ENCODE assay signal across 16 cellular contexts in the genomic region with DNA sequence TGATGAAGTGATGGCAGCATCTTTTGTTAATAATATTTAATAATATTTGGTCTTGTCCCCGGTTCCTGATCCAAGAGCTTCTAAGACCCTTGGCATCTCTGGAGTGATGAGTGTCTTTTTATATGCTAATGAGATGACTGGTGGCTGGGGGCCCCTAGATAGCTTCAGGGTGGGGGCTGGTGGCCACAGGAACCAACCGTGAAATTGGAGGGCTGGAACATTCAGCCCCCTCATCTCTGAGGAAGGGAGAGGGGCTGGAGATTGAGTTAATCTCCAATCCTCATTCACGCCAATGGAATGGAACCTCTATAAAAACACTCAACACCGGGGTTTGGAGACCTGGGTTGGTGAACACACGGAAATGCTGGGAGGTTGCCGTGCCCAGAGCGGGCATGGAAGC.
DNase-seq lines count a peak whose midpoint lies in the region; TF ChIP-seq lines count a peak whose summit lies in the region.
"Had no signal": no experiment of that assay in that cellular context is flagged by ENCODE, and none has a peak within 500 bp of the region (broad histone marks: within the 10 kb centered on the region; RNA-seq: fewer than 3 reads in every experiment).

No MANE protein-coding gene starts in this region.

- no peak overlapping the region for H2BK15ac ChIP-seq in mesenchymal stem cell (ENCODE audit: low read depth, poor library complexity, severe bottlenecking)

- H3K18ac ChIP-seq in mesenchymal stem cell (ENCODE audit: low read depth in 1 of 2, low read length in 2 of 2), result no peak overlapping the region

- no peak overlapping the region for H3K4me2 ChIP-seq in mesenchymal stem cell (ENCODE audit: low read length, poor library complexity, severe bottlenecking)

- DNase-seq in NCI-H345 (lab: John Stamatoyannopoulos, UW) (peak; percentile 81), NCI-H345 treated with DMSO at 0.1 percent for 48 hours (lab: John Stamatoyannopoulos, UW; ENCODE audit: unreplicated experiment) (no peak), NCI-H2029 (lab: John Stamatoyannopoulos, UW) (peak; percentile 64), NCI-H69 (lab: John Stamatoyannopoulos, UW) (peak; percentile 71), SK-N-DZ (ENCODE audit: low spot score) (no peak), AG08396 (ENCODE audit: low spot score) (no peak), mesenchymal stem cell (no peak), esophagus squamous epithelium (lab: John Stamatoyannopoulos, UW) (no peak)
- DNase-seq: 8988T; ACHN; CD4-positive, alpha-beta memory T cell; DND-41; GDM1; HCEC 1CT had no signal

- TF ChIP-seq CTCF in esophagus squamous epithelium (IDR thresholded peaks at IDR 0.05), result no peak

- no peak for TF ChIP-seq POLR2A in esophagus squamous epithelium (IDR thresholded peaks at IDR 0.05)

- H3K36me3 ChIP-seq in mesenchymal stem cell (ENCODE audit: control insufficient read depth in 1 of 2, insufficient read depth in 2 of 2, low read depth in 1 of 2, low read length in 2 of 2) (no peaks in the 10 kb centered on the region), esophagus squamous epithelium (no peaks in the 10 kb centered on the region)
- H3K36me3 ChIP-seq: BE2C had no signal

- H3K79me1 ChIP-seq in mesenchymal stem cell (replicated peaks; ENCODE audit: low read length, poor library complexity, severe bottlenecking), result no peaks in the 10 kb centered on the region

- no peak overlapping the region for H2BK5ac ChIP-seq in mesenchymal stem cell (ENCODE audit: low read depth, low read length, poor library complexity, severe bottlenecking)

- H4K91ac ChIP-seq in mesenchymal stem cell (ENCODE audit: low read length), result no peak overlapping the region

- no peak overlapping the region for H4K8ac ChIP-seq in mesenchymal stem cell (ENCODE audit: low read length)

- H3K9ac ChIP-seq in mesenchymal stem cell (ENCODE audit: low read length), result no peak overlapping the region

- H2AFZ ChIP-seq in mesenchymal stem cell (ENCODE audit: low read depth, low read length), result no peak overlapping the region

- 88% methylated on average over 6 of the region's 7 CpGs for WGBS in mesenchymal stem cell
- 68 to 72% methylated on average over 6 to 7 of the region's 7 CpGs for WGBS in esophagus squamous epithelium, 2 donors

- H3K27ac ChIP-seq in mesenchymal stem cell (ENCODE audit: low read length, poor library complexity, severe bottlenecking) (no peak overlapping the region), esophagus squamous epithelium (no peak overlapping the region)
- H3K27ac ChIP-seq: C4-2B had no signal

- no peak overlapping the region for H3K4ac ChIP-seq in mesenchymal stem cell (ENCODE audit: low read depth in 1 of 2, low read length in 2 of 2)

- no peak overlapping the region for H2BK120ac ChIP-seq in mesenchymal stem cell (ENCODE audit: low read depth, low read length)

- H3K4me3 ChIP-seq in mesenchymal stem cell (ENCODE audit: insufficient read depth in 1 of 2, low read depth in 1 of 2, low read length in 2 of 2) (no peak overlapping the region), esophagus squamous epithelium (no peak overlapping the region)

- H2AK5ac ChIP-seq in mesenchymal stem cell (ENCODE audit: low read length, severe bottlenecking), result no peak overlapping the region

- H3K4me1 ChIP-seq in mesenchymal stem cell (ENCODE audit: control insufficient read depth, insufficient read depth, low read depth, low read length) (peaks cover 2% of the 10 kb centered on the region), esophagus squamous epithelium (no peaks in the 10 kb centered on the region)

- no peak overlapping the region for H3K14ac ChIP-seq in mesenchymal stem cell (ENCODE audit: low read length in 2 of 2)

- no peak overlapping the region for H2BK12ac ChIP-seq in mesenchymal stem cell (ENCODE audit: low read length in 2 of 2)

- intact Hi-C loops in esophagus squamous epithelium (cut with DNase I), result no loop called here

- H3K23ac ChIP-seq in mesenchymal stem cell (ENCODE audit: low read length in 2 of 2), result no peak overlapping the region

- H3K27me3 ChIP-seq in mesenchymal stem cell (ENCODE audit: control insufficient read depth in 1 of 2, insufficient read depth in 1 of 2, low read length in 2 of 2) (peaks cover 69 to 93% of the 10 kb centered on the region in 2 experiments), esophagus squamous epithelium (peaks cover 0 to 86% (median 0%) of the 10 kb centered on the region in 4 donors)
- H3K27me3 ChIP-seq: BE2C had no signal

- H3K9me3 ChIP-seq in mesenchymal stem cell (ENCODE audit: control insufficient read depth, low read length) (no peaks in the 10 kb centered on the region), esophagus squamous epithelium (no peaks in the 10 kb centered on the region)
- H3K9me3 ChIP-seq: BE2C had no signal

Comparison
In these comparisons a context has a peak if more than half of its experiments do, and no peak if none do; other contexts are left out.
1. DNase-seq: peak in NCI-H345 (single experiment), NCI-H2029 (single experiment) and NCI-H69 (single experiment); none in NCI-H345 treated with DMSO at 0.1 percent for 48 hours (single experiment), SK-N-DZ (single experiment), AG08396 (single experiment), mesenchymal stem cell (single experiment) and esophagus squamous epithelium (single experiment).